Comparison of ENCODE assay signal across 8 cellular contexts in the genomic region with DNA sequence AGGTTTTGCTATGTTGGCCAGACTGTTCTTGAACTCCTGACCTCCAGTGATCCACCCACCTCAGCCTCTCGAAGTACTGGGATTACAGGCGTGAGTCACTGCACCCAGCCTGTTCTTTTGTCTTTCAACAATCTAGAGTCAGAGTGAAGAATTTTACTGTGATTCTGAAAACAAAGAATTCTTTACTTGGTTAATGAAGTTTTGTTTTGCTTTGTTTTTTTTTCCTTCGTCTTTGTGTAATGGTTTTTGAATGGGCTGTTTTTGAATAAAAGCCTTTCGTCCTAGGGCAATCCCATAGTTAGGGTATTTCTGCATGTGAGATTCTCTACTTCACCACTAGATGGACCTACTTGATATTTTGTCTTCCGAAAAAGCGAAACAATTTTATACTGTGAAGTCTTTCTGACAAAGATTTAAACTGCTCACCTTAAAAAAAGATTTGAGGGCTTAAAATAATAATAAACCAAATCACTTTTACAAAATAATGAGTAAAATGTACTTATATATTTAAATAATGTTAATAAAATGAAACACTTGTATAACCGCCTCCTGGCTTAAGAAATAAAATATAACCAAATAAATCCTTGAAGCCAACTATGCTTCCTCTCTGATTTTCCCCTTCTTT. TPM values are rescaled to one million over a fixed set of nuclear protein-coding genes. Genes with fewer than 3 reads are reported as not detected.
DNase-seq lines count a peak whose midpoint lies in the region; ATAC-seq and TF ChIP-seq lines count a peak whose summit lies in the region.

No MANE protein-coding gene starts in this region.

- H3K27ac Mint-ChIP-seq in glutamatergic neuron (ENCODE audit: unreplicated experiment) = no peak overlapping the region

- peaks cover 3% of the 10 kb centered on the region for H3K36me3 Mint-ChIP-seq in glutamatergic neuron (ENCODE audit: unreplicated experiment)

- no peaks in the 10 kb centered on the region for H3K4me1 Mint-ChIP-seq in glutamatergic neuron (ENCODE audit: low read depth, unreplicated experiment)

- intact Hi-C loops in sciatic nerve (cut with DNase I) = no loop called here

- no peak overlapping the region for H3K4me3 Mint-ChIP-seq in glutamatergic neuron (ENCODE audit: unreplicated experiment)

- DNase-seq in AG09319 (ENCODE audit: extremely low read depth, low read depth) (peak; percentile 1), GM12865 (ENCODE audit: low read depth) (peak; percentile 37), MV-4-11 (lab: John Stamatoyannopoulos, UW) (peak; percentile 7), glutamatergic neuron (no peak), sciatic nerve (ENCODE audit: low spot score) (no peak)
- no peak for DNase-seq in stimulated activated naive CD8-positive, alpha-beta T cell treated with anti-CD3 and anti-CD28 coated beads, Interleukin-15, Interleukin-2, amounts not matched to agents 100 U/mL and 50 U/mL, for 24 hours

- H3K27me3 Mint-ChIP-seq in glutamatergic neuron (ENCODE audit: unreplicated experiment) = no peaks in the 10 kb centered on the region

- peak; percentile 78 for TF ChIP-seq CTCF in AG09319 (IDR thresholded peaks at IDR 0.05; ENCODE audit: low read depth, low read length)
- peak; percentile 69 for TF ChIP-seq CTCF in GM12865 (IDR thresholded peaks at IDR 0.05; ENCODE audit: insufficient read depth, low read depth, low read length, missing control alignments)
- TF ChIP-seq CTCF in WI38 (IDR thresholded peaks at IDR 0.05; ENCODE audit: low read depth, low read length) = peak; percentile 79
- TF ChIP-seq CTCF in glutamatergic neuron (IDR thresholded peaks at IDR 0.05; ENCODE audit: partially characterized antibody, unreplicated experiment) = peak; percentile 87

- H3K9me3 Mint-ChIP-seq in glutamatergic neuron (ENCODE audit: unreplicated experiment) = no peaks in the 10 kb centered on the region

- peak; percentile 80 for ATAC-seq in sciatic nerve
- ATAC-seq in GM19324 (IDR thresholded peaks at IDR 0.05; ENCODE audit: low FRiP score, unreplicated experiment) = no peak
- no peak for ATAC-seq in stimulated activated naive CD8-positive, alpha-beta T cell treated with anti-CD3 and anti-CD28 coated beads, Interleukin-15, Interleukin-2, amounts not matched to agents 100 U/mL and 50 U/mL, for 24 hours

- no peak overlapping the region for H3K4me3 ChIP-seq in GM12865 (ENCODE audit: low read depth, low read length)
- no peak overlapping the region for H3K4me3 ChIP-seq in WI38 (ENCODE audit: low read depth, low read length)

RNA-seq across cellular contexts. Expression of a gene that starts 43.4 kb away (rescaled TPM):
- total RNA-seq in glutamatergic neuron (ENCODE audit: unreplicated experiment) (57.7 TPM), sciatic nerve (60.0 TPM)

Comparison
In these comparisons a context has a peak if more than half of its experiments do, and no peak if none do; other contexts are left out.
1. DNase-seq: peak in AG09319 (single experiment), GM12865 (single experiment) and MV-4-11 (single experiment); none in glutamatergic neuron (single experiment), sciatic nerve (single experiment) and stimulated activated naive CD8-positive, alpha-beta T cell treated with anti-CD3 and anti-CD28 coated beads, Interleukin-15, Interleukin-2, amounts not matched to agents 100 U/mL and 50 U/mL, for 24 hours (single experiment).
2. Peak in every context shown above with its lines, with median percentiles within 50 percentile points of each other: CTCF ChIP-seq.